ENCODE assay signal across 8 cellular contexts in genomic region chr10:125719173-125720001, GRCh38. TPM values are rescaled to one million over a fixed set of nuclear protein-coding genes. Genes with fewer than 3 reads are reported as not detected.
A peak's percentile ranks its signal among the peaks of the same experiment; 100 is the strongest.
DNase-seq lines count a peak whose midpoint lies in the region; ATAC-seq and TF ChIP-seq lines count a peak whose summit lies in the region.

TSS of gene EDRF1 (plus strand) at chr10:125719709. CDS start at chr10:125719808, 99 bp downstream.

- peaks cover 10% of the 10 kb centered on the region for H3K9me3 ChIP-seq in PC-9 (ENCODE audit: insufficient read depth, low read depth)
- H3K9me3 ChIP-seq in mucosa of rectum (ENCODE audit: control insufficient read depth in 2 of 2, low read length in 2 of 2) = no peaks in the 10 kb centered on the region

- POLR2A ChIA-PET in PC-9 (lab: Charles Lee; ENCODE audit: unreplicated experiment) = interaction anchor here (0.6 to 0.7 kb wide), 3 partner anchors 87 to 559 kb away, joined by 5 to 18 read pairs (median 5); partner anchors contain the start of gene CTBP2

- DNase-seq in DMS153 (lab: John Stamatoyannopoulos, UW) (peak; percentile 98), PC-9 (peak; percentile 92 to 97), erythroblast (lab: John Stamatoyannopoulos, UW) (peak; percentile 99)
- peak; percentile 97 for DNase-seq in Jurkat, Clone E6-1 (ENCODE audit: low read depth, low spot score)
- DNase-seq in activated T-cell treated with anti-CD3 and anti-CD28 coated beads, Interleukin-2, amount 50 U/mL, for 1 hour = peak; percentile 99
- DNase-seq in stimulated activated CD8-positive, alpha-beta memory T cell treated with anti-CD3 and anti-CD28 coated beads, Interleukin-4, amount 100 ng/mL, for 48 hours = peak; percentile 98

- H3K4me3 ChIP-seq in Jurkat, Clone E6-1 (ENCODE audit: low read length) = peak within 1 kb of the TSS; percentile 79
- H3K4me3 ChIP-seq in PC-9 = peak within 1 kb of the TSS; percentile 98
- peak within 1 kb of the TSS; percentile 94 to 100 for H3K4me3 ChIP-seq in mucosa of rectum (ENCODE audit: low read length in 2 of 2)

- H4K20me1 ChIP-seq in PC-9 (ENCODE audit: insufficient read depth) = no peaks in the 10 kb centered on the region

- H3F3A ChIP-seq in PC-9 (ENCODE audit: insufficient read depth, low read depth) = peaks cover 3% of the 10 kb centered on the region; the same call in 1 of the 2 replicates

- H3K27ac ChIP-seq in PC-9 = peak within 1 kb of the TSS; percentile 76
- peak within 1 kb of the TSS; percentile 85 to 87 for H3K27ac ChIP-seq in mucosa of rectum (ENCODE audit: low read depth in 2 of 2, low read length in 2 of 2)

- CTCF ChIA-PET in PC-9 (lab: Charles Lee) = no interaction called here

- H3K9me2 ChIP-seq in PC-9 (ENCODE audit: insufficient read depth) = no peaks in the 10 kb centered on the region

- H3K27me3 ChIP-seq in PC-9 (ENCODE audit: insufficient read depth, low read depth) (no peaks in the 10 kb centered on the region), mucosa of rectum (ENCODE audit: control insufficient read depth in 2 of 2, insufficient read depth in 2 of 2, low read length in 2 of 2) (no peaks in the 10 kb centered on the region)

- peak; percentile 92 for TF ChIP-seq POLR2A in erythroblast (IDR thresholded peaks at IDR 0.05; ENCODE audit: low read length)

- intact Hi-C loops in PC-9 (cut with micrococcal nuclease; ENCODE audit: unreplicated experiment) = loop anchor here (2.0 to 5.0 kb wide), 2 partner anchors 25 to 682 kb away; no protein-coding TSS in a partner anchor

- ATAC-seq in GM21619 (IDR thresholded peaks at IDR 0.05; ENCODE audit: unreplicated experiment) = peak; percentile 85

- H3K79me2 ChIP-seq in PC-9 (ENCODE audit: low read depth) = peaks cover 39% of the 10 kb centered on the region

- peak within 1 kb of the TSS; percentile 98 to 99 for H3K9ac ChIP-seq in mucosa of rectum (ENCODE audit: low read depth in 1 of 2, low read length in 2 of 2)

- H2AFZ ChIP-seq in PC-9 = peak within 1 kb of the TSS; percentile 98

- no peak for TF ChIP-seq CTCF in PC-9 (conservative IDR thresholded peaks at IDR 0.05)

- H3K4me1 ChIP-seq in PC-9 (replicated peaks; ENCODE audit: insufficient read depth) (peaks cover 12% of the 10 kb centered on the region), mucosa of rectum (ENCODE audit: control insufficient read depth in 2 of 2, insufficient read depth in 2 of 2, low read length in 2 of 2) (peaks cover 8 to 16% of the 10 kb centered on the region in 2 donors)

- peak within 1 kb of the TSS; percentile 85 for H3K4me2 ChIP-seq in PC-9

- H3K36me3 ChIP-seq in PC-9 (ENCODE audit: low read depth) = peaks cover 21% of the 10 kb centered on the region
- H3K36me3 ChIP-seq in mucosa of rectum (ENCODE audit: control insufficient read depth in 2 of 2, insufficient read depth in 2 of 2, low read length in 2 of 2) = peaks cover 21 to 23% of the 10 kb centered on the region in 2 donors

- BruUV-seq in PC-9 (replicated peaks; lab: Mats Ljungman, UMichigan) = no TSS peak

RNA-seq across cellular contexts. Expression of gene EDRF1, which starts in this region (rescaled TPM):
- polyA plus RNA-seq in Jurkat, Clone E6-1 (2012; ENCODE audit: insufficient read depth, insufficient read length) = 30.1 TPM
- 12.8 and 21.7 TPM in 2 replicates for total RNA-seq in PC-9 (2021)

Comparison
In these comparisons a context has a peak if more than half of its experiments do, and no peak if none do; other contexts are left out.
1. Peak in every context shown above with its lines: DNase-seq, ATAC-seq, H3K4me3 ChIP-seq and H3K27ac ChIP-seq.